1 cellular context compared by ENCODE assay signal in the genomic region with DNA sequence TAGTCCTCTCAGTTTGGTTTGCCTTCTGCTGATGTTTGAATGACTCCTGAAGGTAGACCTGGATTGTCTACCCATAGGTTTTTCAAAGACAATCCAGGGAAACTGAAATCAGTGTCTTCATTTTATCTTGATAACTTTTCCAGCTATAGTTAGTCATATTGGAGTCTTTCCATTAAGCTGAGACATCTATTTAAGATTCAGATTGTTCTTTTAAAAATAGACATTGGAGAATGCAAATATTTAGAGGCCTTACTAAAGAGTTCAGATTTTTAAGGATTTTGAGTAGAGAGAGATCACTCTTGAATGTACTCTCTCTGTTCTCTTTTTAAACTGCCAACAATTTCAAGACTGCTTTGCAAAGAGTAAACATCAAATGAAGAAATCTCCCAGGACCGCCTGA.
TF ChIP-seq lines count a peak whose summit lies in the region.

No MANE protein-coding gene starts in this region.

TF ChIP-seq in SK-N-SH treated with all-trans-retinoic acid at 6 μM for 48 hours, 23 proteins besides CTCF, POLR2A, EP300 and RAD21 (continued from another document):
- TF ChIP-seq ZNF8 (CRISPR knock-in tag; IDR thresholded peaks at IDR 0.05) (no peak), PATZ1 (CRISPR knock-in tag; IDR thresholded peaks at IDR 0.05; ENCODE audit: borderline replicate concordance) (no peak), ISL1 (CRISPR knock-in tag; IDR thresholded peaks at IDR 0.05) (no peak), GLIS3 (CRISPR knock-in tag; IDR thresholded peaks at IDR 0.05) (no peak), ZNF70 (CRISPR knock-in tag; IDR thresholded peaks at IDR 0.05) (no peak), BACH2 (CRISPR knock-in tag; IDR thresholded peaks at IDR 0.05; ENCODE audit: borderline replicate concordance) (no peak), RARB (CRISPR knock-in tag; IDR thresholded peaks at IDR 0.05) (no peak), ZFP30 (CRISPR knock-in tag; IDR thresholded peaks at IDR 0.05) (no peak), OSR1 (CRISPR knock-in tag; IDR thresholded peaks at IDR 0.05) (no peak), SNAI2 (CRISPR knock-in tag; IDR thresholded peaks at IDR 0.05) (no peak)
- TF ChIP-seq, protein P1, sequence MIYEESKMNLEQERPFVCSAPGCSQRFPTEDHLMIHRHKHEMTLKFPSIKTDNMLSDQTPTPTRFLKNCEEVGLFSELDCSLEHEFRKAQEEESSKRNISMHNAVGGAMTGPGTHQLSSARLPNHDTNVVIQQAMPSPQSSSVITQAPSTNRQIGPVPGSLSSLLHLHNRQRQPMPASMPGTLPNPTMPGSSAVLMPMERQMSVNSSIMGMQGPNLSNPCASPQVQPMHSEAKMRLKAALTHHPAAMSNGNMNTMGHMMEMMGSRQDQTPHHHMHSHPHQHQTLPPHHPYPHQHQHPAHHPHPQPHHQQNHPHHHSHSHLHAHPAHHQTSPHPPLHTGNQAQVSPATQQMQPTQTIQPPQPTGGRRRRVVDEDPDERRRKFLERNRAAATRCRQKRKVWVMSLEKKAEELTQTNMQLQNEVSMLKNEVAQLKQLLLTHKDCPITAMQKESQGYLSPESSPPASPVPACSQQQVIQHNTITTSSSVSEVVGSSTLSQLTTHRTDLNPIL (CRISPR knock-in tag; IDR thresholded peaks at IDR 0.05; ENCODE audit: low read depth) = no peak
